Comparison of ENCODE assay signal across 8 cellular contexts in the genomic region with DNA sequence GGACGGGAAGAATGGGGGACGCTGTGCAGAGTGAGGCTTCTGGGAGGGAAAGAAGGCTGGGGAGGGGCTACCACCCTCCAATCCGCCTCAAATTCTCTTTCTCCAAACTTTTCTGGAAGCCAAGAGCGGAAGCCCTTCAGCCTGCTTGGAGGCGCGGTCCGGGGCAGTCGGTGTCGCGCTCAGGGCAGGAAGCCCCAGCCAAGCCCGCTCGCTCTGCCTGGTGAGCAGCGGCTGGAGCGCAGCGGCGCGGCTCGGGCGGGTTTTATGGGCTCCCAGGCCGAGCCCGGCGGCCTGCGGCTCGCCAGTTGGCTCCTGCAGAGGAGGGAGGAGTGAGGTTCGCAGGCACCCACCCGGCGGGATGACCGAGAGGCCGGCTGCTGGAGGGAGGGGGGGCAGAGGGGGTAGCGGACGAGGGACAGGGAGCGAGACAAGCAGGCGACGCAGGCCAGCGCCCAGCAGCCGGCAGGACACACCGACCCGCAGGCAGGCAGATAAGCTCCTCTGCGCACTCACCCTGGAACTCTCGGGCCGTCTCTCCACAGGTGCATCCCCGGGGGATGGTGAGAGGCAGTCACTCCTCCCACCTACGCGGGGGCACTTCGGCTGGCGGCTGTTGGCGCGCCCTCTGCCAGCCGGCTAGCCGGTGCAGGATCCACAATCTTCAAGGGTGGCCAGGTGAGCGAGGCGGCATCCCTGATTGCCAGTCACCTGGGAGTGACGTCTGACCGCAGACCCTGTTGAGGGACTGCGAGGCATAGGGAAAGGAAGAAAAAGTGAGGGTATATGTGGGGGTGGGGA. TPM values are rescaled to one million over a fixed set of nuclear protein-coding genes. Genes with fewer than 3 reads are reported as not detected.
DNase-seq lines count a peak whose midpoint lies in the region; ATAC-seq and TF ChIP-seq lines count a peak whose summit lies in the region.

A gene with protein sequence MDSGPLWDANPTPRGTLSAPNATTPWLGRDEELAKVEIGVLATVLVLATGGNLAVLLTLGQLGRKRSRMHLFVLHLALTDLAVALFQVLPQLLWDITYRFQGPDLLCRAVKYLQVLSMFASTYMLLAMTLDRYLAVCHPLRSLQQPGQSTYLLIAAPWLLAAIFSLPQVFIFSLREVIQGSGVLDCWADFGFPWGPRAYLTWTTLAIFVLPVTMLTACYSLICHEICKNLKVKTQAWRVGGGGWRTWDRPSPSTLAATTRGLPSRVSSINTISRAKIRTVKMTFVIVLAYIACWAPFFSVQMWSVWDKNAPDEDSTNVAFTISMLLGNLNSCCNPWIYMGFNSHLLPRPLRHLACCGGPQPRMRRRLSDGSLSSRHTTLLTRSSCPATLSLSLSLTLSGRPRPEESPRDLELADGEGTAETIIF (minus strand): TSS at position 238 of the 798 bp plus-strand sequence. CDS start 498 bp downstream, outside the sequence.

- peak; percentile 55 for TF ChIP-seq CTCF in WERI-Rb-1 (IDR thresholded peaks at IDR 0.05; ENCODE audit: low read depth, low read length)

- peak within 1 kb of the TSS; percentile 23 for H3K4me3 ChIP-seq in WERI-Rb-1 (ENCODE audit: low read depth, low read length)

- peaks cover 22% of the 10 kb centered on the region for H3K9me3 ChIP-seq in WERI-Rb-1 (ENCODE audit: severe bottlenecking)

- ATAC-seq in GM18870 (IDR thresholded peaks at IDR 0.05; ENCODE audit: unreplicated experiment) (no peak), HG02642 (IDR thresholded peaks at IDR 0.05; ENCODE audit: poor library complexity, unreplicated experiment) (no peak)

- H3K27me3 ChIP-seq in WERI-Rb-1 (ENCODE audit: insufficient read depth, low read depth, severe bottlenecking): peaks cover 72% of the 10 kb centered on the region

- no peak within 1 kb of the TSS for H3K27ac ChIP-seq in WERI-Rb-1

- H3K36me3 ChIP-seq in WERI-Rb-1: no peaks in the 10 kb centered on the region

- DNase-seq in COLO668 (lab: John Stamatoyannopoulos, UW; ENCODE audit: unreplicated experiment) (peak; percentile 86), LoVo (ENCODE audit: low spot score) (peak; percentile 12), WERI-Rb-1 (peak; percentile 83), fibroblast of peridontal ligament (ENCODE audit: extremely low read depth) (peak; percentile 22), occipital lobe (lab: John Stamatoyannopoulos, UW) (peak; percentile 6), activated gamma-delta T cell (lab: John Stamatoyannopoulos, UW) (no peak)

RNA-seq across cellular contexts. Expression of the gene that starts here (rescaled TPM):
- total RNA-seq in occipital lobe: not detected

Comparison
In these comparisons a context has a peak if more than half of its experiments do, and no peak if none do; other contexts are left out.
1. Peak in DNase-seq in occipital lobe; RNA of the gene not detected or under 1 TPM.